1 cellular context compared by ENCODE assay signal in genomic region chr7:43868181-43868580, GRCh38.
TF ChIP-seq lines count a peak whose summit lies in the region.

No MANE protein-coding gene starts in this region.

TF ChIP-seq in H1, 55 proteins besides CTCF, POLR2A, EP300 and RAD21:
- TF ChIP-seq RXRA (IDR thresholded peaks at IDR 0.05; ENCODE audit: insufficient read depth, low read depth, low read length) (no peak), SP1 (IDR thresholded peaks at IDR 0.05; ENCODE audit: low read depth, low read length) (no peak), E2F6 (IDR thresholded peaks at IDR 0.05) (no peak)
TF ChIP-seq in H1: peak in this region for 0.
